In the genomic region with DNA sequence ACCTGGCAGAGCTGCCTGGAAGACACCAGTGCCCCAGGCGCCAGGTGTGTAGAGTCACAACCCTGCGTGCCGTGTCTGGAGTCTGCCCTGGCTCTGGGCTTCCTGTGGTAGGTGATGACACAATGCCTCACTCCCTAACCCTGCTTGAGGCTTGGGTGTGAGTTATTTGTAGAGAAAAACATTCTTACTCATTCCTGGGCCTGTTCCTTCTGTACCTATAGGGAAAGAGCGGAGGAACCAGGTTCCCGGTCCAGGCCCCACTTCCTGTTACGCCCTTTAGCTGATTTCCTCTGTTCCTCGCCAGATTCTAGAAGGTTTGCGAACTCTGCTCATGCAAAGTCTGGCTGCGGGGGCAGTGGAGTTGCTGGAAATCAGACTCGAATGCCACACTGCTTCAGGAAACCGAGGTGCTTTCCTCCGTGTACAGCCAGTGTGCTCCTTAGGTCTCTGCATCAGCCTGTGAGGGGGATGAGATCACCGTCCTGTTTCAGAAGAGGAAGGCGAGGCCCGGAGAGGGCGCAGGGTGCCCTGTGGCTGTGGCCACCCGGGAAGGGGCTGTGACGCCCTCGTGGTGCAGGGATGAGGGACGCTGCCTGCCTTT, we compare ENCODE assay signal across 1 cellular context.
TF ChIP-seq lines count a peak whose summit lies in the region.

No MANE protein-coding gene starts in this region.

TF ChIP-seq in GM23338, 12 proteins besides CTCF, POLR2A, EP300 and RAD21 (continued from another document):
- TF ChIP-seq ZNF462 (CRISPR knock-in tag; IDR thresholded peaks at IDR 0.05) (no peak), NANOG (IDR thresholded peaks at IDR 0.05; ENCODE audit: borderline replicate concordance) (no peak), CREB1 (CRISPR knock-in tag; IDR thresholded peaks at IDR 0.05; ENCODE audit: low read depth) (no peak), POLR2AphosphoS5 (IDR thresholded peaks at IDR 0.05; ENCODE audit: low read depth) (no peak), ZNF331 (CRISPR knock-in tag; IDR thresholded peaks at IDR 0.05; ENCODE audit: low read depth) (no peak)
TF ChIP-seq in GM23338: peak in this region for 0.
